ENCODE assay signal across 8 cellular contexts in the genomic region with DNA sequence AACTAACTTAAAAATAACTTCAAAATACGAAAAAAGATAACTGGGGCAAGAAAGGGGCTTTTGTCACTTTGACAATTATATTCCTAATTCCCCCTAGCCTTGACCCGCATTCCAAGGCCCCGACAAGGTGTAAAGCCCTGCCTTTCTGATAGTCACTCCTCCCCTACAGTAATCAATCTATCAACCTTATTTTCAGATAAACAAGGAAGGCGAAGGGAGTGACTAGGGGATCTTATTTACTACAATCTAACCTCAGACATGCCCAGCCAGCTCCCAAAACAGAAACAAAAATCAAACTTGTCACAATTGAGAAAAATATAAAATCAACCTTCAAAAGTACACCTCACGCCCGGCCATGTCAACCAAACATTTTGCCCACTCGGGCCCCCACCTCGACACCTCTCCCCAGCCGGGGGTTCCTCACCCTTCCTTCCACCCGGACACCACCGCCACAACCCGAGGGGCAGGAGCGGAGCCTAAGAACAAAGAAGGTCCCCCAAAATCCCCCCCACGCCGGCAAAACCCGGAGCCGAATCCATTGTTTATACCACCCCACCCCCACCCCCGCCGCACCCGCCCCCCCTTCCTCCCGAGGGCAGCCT. TPM values are rescaled to one million over a fixed set of nuclear protein-coding genes. Genes with fewer than 3 reads are reported as not detected.
A peak's percentile ranks its signal among the peaks of the same experiment; 100 is the strongest.
DNase-seq lines count a peak whose midpoint lies in the region; ATAC-seq and TF ChIP-seq lines count a peak whose summit lies in the region.

No MANE protein-coding gene starts in this region.

- TF ChIP-seq CTCF in AG04450 (IDR thresholded peaks at IDR 0.05; ENCODE audit: low read depth, low read length): no peak
- no peak for TF ChIP-seq CTCF in choroid plexus epithelial cell (conservative IDR thresholded peaks at IDR 0.05; ENCODE audit: low read depth, low read length)
- TF ChIP-seq CTCF in mucosa of descending colon (IDR thresholded peaks at IDR 0.05): no peak

- no peaks in the 10 kb centered on the region for H3K9me3 ChIP-seq in AG04450 (ENCODE audit: control insufficient read depth, insufficient read depth, low read length)
- H3K9me3 ChIP-seq in KOPT-K1 (ENCODE audit: insufficient read depth, low read length, poor library complexity, severe bottlenecking): no peaks in the 10 kb centered on the region
- H3K9me3 ChIP-seq in mucosa of descending colon: no peaks in the 10 kb centered on the region

- H3K27ac ChIP-seq in AG04450 (ENCODE audit: low read depth, low read length) (no peak overlapping the region), KOPT-K1 (ENCODE audit: low read depth, low read length, poor library complexity, severe bottlenecking) (peak overlapping the region; percentile 50)

- intact Hi-C loops in mucosa of descending colon (cut with DNase I, micrococcal nuclease) (no loop called here), posterior vena cava (cut with DNase I) (no loop called here)

- no peaks in the 10 kb centered on the region for H3K27me3 ChIP-seq in AG04450 (ENCODE audit: control insufficient read depth, insufficient read depth, low read length)

- CTCF ChIA-PET in AG04450 (lab: Charles Lee): interaction anchor here (1.2 to 1.6 kb wide), 2 partner anchors 512 to 513 kb away, joined by 3 to 6 read pairs; no protein-coding TSS in a partner anchor

- POLR2A ChIA-PET in AG04450 (lab: Yijun Ruan, JAX): interaction anchor here (0.6 to 1.2 kb wide), 3 partner anchors 32 to 240 kb away, joined by 3 to 21 read pairs (median 4); partner anchors contain the start of gene RBM25

- peaks cover 8% of the 10 kb centered on the region for H3K4me1 ChIP-seq in mucosa of descending colon (ENCODE audit: low read depth)

- no peak for DNase-seq in AG04450 (ENCODE audit: low read depth, low spot score)
- DNase-seq in choroid plexus epithelial cell (ENCODE audit: low read depth): no peak
- no peak for DNase-seq in mucosa of descending colon
- DNase-seq in T-helper 9 cell: no peak
- no peak for DNase-seq in iPS-NIHi11 (ENCODE audit: low spot score)
- no peak for DNase-seq in posterior vena cava (ENCODE audit: low spot score)

- H3K36me3 ChIP-seq in KOPT-K1 (ENCODE audit: insufficient read depth, low read length) (peaks cover 30% of the 10 kb centered on the region), mucosa of descending colon (ENCODE audit: low read depth) (peaks cover 3% of the 10 kb centered on the region)

- ATAC-seq in mucosa of descending colon (no peak), HG02588 (IDR thresholded peaks at IDR 0.05; ENCODE audit: unreplicated experiment) (no peak)

- H3K4me3 ChIP-seq in AG04450 (ENCODE audit: low read depth, low read length) (peak overlapping the region; percentile 82), choroid plexus epithelial cell (ENCODE audit: low read depth, low read length) (peak overlapping the region; percentile 87), mucosa of descending colon (peak overlapping the region; percentile 45)

RNA-seq across cellular contexts. Expression of gene ZFYVE1, which starts 0.6 kb away (rescaled TPM):
- 24.5 and 27.4 TPM in 2 replicates for polyA plus RNA-seq in AG04450 (2011; rRNA removed)
- 54.7 and 62.3 TPM in 2 replicates for polyA minus RNA-seq in AG04450 (2011; rRNA and poly(A)+ RNA removed)
- total RNA-seq in mucosa of descending colon (10 to 100 TPM; 15.5 to 26.0 (median 19.9) TPM), posterior vena cava (10 to 100 TPM; 15.7 to 17.5 TPM)

RNA-seq across cellular contexts. Expression of gene RBM25, which starts 32.0 kb away (rescaled TPM):
- polyA plus RNA-seq in AG04450 (2011; rRNA removed): 48.2 and 52.4 TPM in 2 replicates
- polyA minus RNA-seq in AG04450 (2011; rRNA and poly(A)+ RNA removed): 27.5 and 34.8 TPM in 2 replicates
- total RNA-seq in mucosa of descending colon: 10 to 100 TPM; 66.0 to 68.7 (median 66.2) TPM
- 10 to 100 TPM; 55.0 to 57.2 TPM for total RNA-seq in posterior vena cava
